Comparison of ENCODE assay signal across 19 cellular contexts in genomic region chr6:111984081-111984480, GRCh38.
A peak's percentile ranks its signal among the peaks of the same experiment; 100 is the strongest.
DNase-seq lines count a peak whose midpoint lies in the region; ATAC-seq, FAIRE-seq and TF ChIP-seq lines count a peak whose summit lies in the region.
"Had no signal": no experiment of that assay in that cellular context is flagged by ENCODE, and none has a peak within 500 bp of the region (broad histone marks: within the 10 kb centered on the region; RNA-seq: fewer than 3 reads in every experiment).

No MANE protein-coding gene starts in this region.

- H3K4me2 ChIP-seq in keratinocyte (ENCODE audit: control insufficient read depth, extremely low read depth, insufficient read depth, low read depth, low read length) (no peak overlapping the region), SK-N-SH (no peak overlapping the region)

- H3K27ac ChIP-seq in keratinocyte (ENCODE audit: control insufficient read depth, insufficient read depth, low read length): peak overlapping the region; percentile 96
- H3K27ac ChIP-seq in SK-N-SH (ENCODE audit: low read depth in 2 of 2, low read length in 1 of 2): peak overlapping the region in 1 of 2 experiments; percentile 90; a peak in 1 of 4 replicates
- H3K27ac ChIP-seq: SK-N-MC had no signal

- H4K20me1 ChIP-seq in keratinocyte (ENCODE audit: control insufficient read depth, extremely low read depth, insufficient read depth, low read length): no peaks in the 10 kb centered on the region
- H4K20me1 ChIP-seq in SK-N-SH (ENCODE audit: insufficient read depth): no peaks in the 10 kb centered on the region

- peaks cover 33% of the 10 kb centered on the region for H3K4me1 Mint-ChIP-seq in T-helper 17 cell

- no peaks in the 10 kb centered on the region for H3K27me3 Mint-ChIP-seq in T-helper 17 cell
- H3K27me3 Mint-ChIP-seq: activated CD4-positive, alpha-beta T cell treated with anti-CD3 and anti-CD28 coated beads, Interleukin-2, amount 10 ng/mL, durations not matched to agents 24 days and 14 days had no signal

- H3K9me3 ChIP-seq in T-helper 17 cell (ENCODE audit: control insufficient read depth, low read length, poor library complexity, severe bottlenecking) (no peaks in the 10 kb centered on the region), keratinocyte (ENCODE audit: control insufficient read depth, low read depth, low read length) (no peaks in the 10 kb centered on the region), SK-N-SH (no peaks in the 10 kb centered on the region)
- H3K9me3 ChIP-seq: body of pancreas had no signal

- ATAC-seq in T-helper 17 cell: no peak
- ATAC-seq: body of pancreas, K562, Panc1 had no signal

- H3K79me2 ChIP-seq in keratinocyte (ENCODE audit: control insufficient read depth, insufficient read depth, low read length): no peaks in the 10 kb centered on the region
- H3K79me2 ChIP-seq in SK-N-SH (ENCODE audit: insufficient read depth): no peaks in the 10 kb centered on the region

- H2AFZ ChIP-seq in keratinocyte (ENCODE audit: control insufficient read depth, low read length): no peak overlapping the region
- no peak overlapping the region for H2AFZ ChIP-seq in SK-N-SH (ENCODE audit: low read depth)

- peaks cover 12% of the 10 kb centered on the region for H3F3A ChIP-seq in SK-N-SH (replicated peaks; ENCODE audit: insufficient read depth)

- peak; percentile 60 for DNase-seq in activated CD4-positive, alpha-beta T cell treated with anti-CD3 and anti-CD28 coated beads for 48 hours
- no peak for DNase-seq in activated CD4-positive, alpha-beta T cell treated with anti-CD3 and anti-CD28 coated beads, Interleukin-2, amount 50 U/mL, for 1 hour
- DNase-seq in T-helper 17 cell (no peak), keratinocyte (ENCODE audit: low read depth, low spot score) (no peak), SK-N-SH (no peak), NCI-H69 (lab: John Stamatoyannopoulos, UW) (no peak), NCI-H2107 (lab: John Stamatoyannopoulos, UW) (no peak)
- peak; percentile 52 for DNase-seq in stimulated activated CD4-positive, alpha-beta T cell treated with anti-CD3 and anti-CD28 coated beads, Interleukin-4, amount 100 ng/mL, for 24 hours
- DNase-seq: activated CD4-positive, alpha-beta T cell treated with anti-CD3 and anti-CD28 coated beads, Interleukin-2, amount 10 ng/mL, durations not matched to agents 24 days and 14 days; body of pancreas; cortex of kidney; NCI-H1105; NCI-H2171; NCI-H774 had no signal

- peak overlapping the region; percentile 9 for H3K27ac Mint-ChIP-seq in T-helper 17 cell
- H3K27ac Mint-ChIP-seq: activated CD4-positive, alpha-beta T cell treated with anti-CD3 and anti-CD28 coated beads, Interleukin-2, amount 10 ng/mL, durations not matched to agents 24 days and 14 days had no signal

- H3K27me3 ChIP-seq in keratinocyte (ENCODE audit: control insufficient read depth, extremely low read depth, insufficient read depth, low read length): no peaks in the 10 kb centered on the region
- no peaks in the 10 kb centered on the region for H3K27me3 ChIP-seq in SK-N-SH (ENCODE audit: insufficient read depth)
- H3K27me3 ChIP-seq: body of pancreas had no signal

- FAIRE-seq in keratinocyte (lab: Jason Lieb, UNC): no peak
- FAIRE-seq: frontal cortex, K562, urothelium cell line had no signal

- H3K9me2 ChIP-seq in SK-N-SH: no peaks in the 10 kb centered on the region

- H3K36me3 ChIP-seq in keratinocyte (ENCODE audit: control insufficient read depth in 2 of 2, extremely low read depth in 1 of 2, insufficient read depth in 2 of 2, low read length in 2 of 2) (no peaks in the 10 kb centered on the region), SK-N-SH (replicated peaks in 1 of 2; ENCODE audit: control insufficient read depth in 1 of 2, insufficient read depth in 2 of 2, low read length in 1 of 2) (no peaks in the 10 kb centered on the region)

- POLR2A ChIA-PET in SK-N-SH (lab: Yijun Ruan, JAX): no interaction called here

- no peak overlapping the region for H3K4me3 ChIP-seq in keratinocyte (ENCODE audit: control insufficient read depth in 2 of 3, extremely low read depth in 1 of 3, insufficient read depth in 2 of 3, low read depth in 1 of 3, low read length in 3 of 3)
- H3K4me3 ChIP-seq in SK-N-SH (ENCODE audit: low read depth in 2 of 2, low read length in 1 of 2): no peak overlapping the region
- H3K4me3 ChIP-seq: body of pancreas, K562, SK-N-MC had no signal

- no peak for TF ChIP-seq RAD21 in SK-N-SH (IDR thresholded peaks at IDR 0.05; ENCODE audit: low read length)

- no peaks in the 10 kb centered on the region for H3K9me1 ChIP-seq in keratinocyte (ENCODE audit: control insufficient read depth, extremely low read depth, insufficient read depth, low read length)

- WGBS in SK-N-SH (ENCODE audit: low lambda C conversion rate): 100% methylated on average over 2 of the region's 4 CpGs

- dilution Hi-C loops in keratinocyte (cut with MboI; ENCODE audit: extremely low pct_ligation_motif_present, low sequenced_read_pairs): no loop called here

- no peaks in the 10 kb centered on the region for H3K36me3 Mint-ChIP-seq in T-helper 17 cell (ENCODE audit: low read depth)

- TF ChIP-seq CTCF in keratinocyte (optimal IDR thresholded peaks at IDR 0.05 in 1 of 3, IDR thresholded peaks at IDR 0.05 in 1 of 3, conservative IDR thresholded peaks at IDR 0.05 in 1 of 3; ENCODE audit: extremely low read depth in 1 of 3, insufficient read depth in 2 of 3, low read length in 3 of 3) (no peak), SK-N-SH (IDR thresholded peaks at IDR 0.05) (no peak)

- H3K4me1 ChIP-seq in keratinocyte (ENCODE audit: control insufficient read depth, extremely low read depth, insufficient read depth, low read length) (peaks cover 44% of the 10 kb centered on the region), SK-N-SH (ENCODE audit: control insufficient read depth in 1 of 2, insufficient read depth in 2 of 2, low read depth in 1 of 2, low read length in 1 of 2) (peaks cover 0 to 11% of the 10 kb centered on the region in 2 experiments; a peak in 1 of 4 replicates)

- H3K9ac ChIP-seq in keratinocyte (ENCODE audit: control insufficient read depth, extremely low read depth, insufficient read depth, low read length) (peak overlapping the region; percentile 38), SK-N-SH (no peak overlapping the region)

- CTCF ChIA-PET in SK-N-SH (lab: Yijun Ruan, JAX): interaction anchor here (1.0 to 1.3 kb wide), 3 partner anchors 11 to 274 kb away, joined by 3 to 4 read pairs (median 3); no protein-coding TSS in a partner anchor

- no peak for TF ChIP-seq EP300 in SK-N-SH (IDR thresholded peaks at IDR 0.05; ENCODE audit: borderline replicate concordance in 1 of 2, low read depth in 1 of 2, low read length in 1 of 2)

- no peak overlapping the region for H3K4me3 Mint-ChIP-seq in T-helper 17 cell
- H3K4me3 Mint-ChIP-seq: activated CD4-positive, alpha-beta T cell treated with anti-CD3 and anti-CD28 coated beads, Interleukin-2, amount 10 ng/mL, durations not matched to agents 24 days and 14 days had no signal

TF ChIP-seq in SK-N-SH, 30 proteins besides CTCF, POLR2A, EP300 and RAD21:
- no peak for TF ChIP-seq MAX (IDR thresholded peaks at IDR 0.05; ENCODE audit: low read depth)
- no peak for TF ChIP-seq RFX5 (IDR thresholded peaks at IDR 0.05; ENCODE audit: low read length)

Comparison
In these comparisons a context has a peak if more than half of its experiments do, and no peak if none do; other contexts are left out.
1. DNase-seq: peak in activated CD4-positive, alpha-beta T cell treated with anti-CD3 and anti-CD28 coated beads for 48 hours (single experiment) and stimulated activated CD4-positive, alpha-beta T cell treated with anti-CD3 and anti-CD28 coated beads, Interleukin-4, amount 100 ng/mL, for 24 hours (single experiment); none in activated CD4-positive, alpha-beta T cell treated with anti-CD3 and anti-CD28 coated beads, Interleukin-2, amount 50 U/mL, for 1 hour (single experiment), T-helper 17 cell (0 of 3), keratinocyte (single experiment), SK-N-SH (single experiment), NCI-H69 (single experiment) and NCI-H2107 (single experiment).